9 cellular contexts compared by ENCODE assay signal in genomic region chr17:42899981-42900380, GRCh38. TPM values are rescaled to one million over a fixed set of nuclear protein-coding genes. Genes with fewer than 3 reads are reported as not detected.
"Had no signal": no experiment of that assay in that cellular context is flagged by ENCODE, and none has a peak within 500 bp of the region (broad histone marks: within the 10 kb centered on the region; RNA-seq: fewer than 3 reads in every experiment).

No MANE protein-coding gene starts in this region.

RNA-seq across cellular contexts. Expression of gene G6PC1, which starts 0.6 kb away (rescaled TPM):
- total RNA-seq: activated CD4-positive, alpha-beta memory T cell treated with anti-CD3 and anti-CD28 coated beads, Interleukin-2, amount 10 ng/mL, durations not matched to agents 7 days and 5 days; activated CD4-positive, alpha-beta T cell treated with anti-CD3 and anti-CD28 coated beads for 36 hours; activated CD4-positive, alpha-beta T cell treated with anti-CD3 and anti-CD28 coated beads, Interleukin-2, amount 10 ng/mL, durations not matched to agents 7 days and 5 days; activated CD8-positive, alpha-beta memory T cell treated with anti-CD3 and anti-CD28 coated beads, Interleukin-2, amount 10 ng/mL, durations not matched to agents 7 days and 5 days; activated CD8-positive, alpha-beta T cell treated with anti-CD3 and anti-CD28 coated beads, Interleukin-2, amount 10 ng/mL, durations not matched to agents 7 days and 5 days; activated naive CD8-positive, alpha-beta T cell treated with anti-CD3 and anti-CD28 coated beads, Interleukin-2, amount 10 ng/mL, durations not matched to agents 7 days and 5 days; activated T-helper 2 cell treated with anti-CD3 and anti-CD28 coated beads, Interferon-gamma antibody, Interleukin-2, Interleukin-4, amounts not matched to agents 10 μg/mL and 5 μg/mL and 100 μg/mL, durations not matched to agents 14 hours and 24 hours and 36 hours; ascending aorta; breast epithelium had no signal

RNA-seq across cellular contexts. Expression of gene AOC2, which starts 55.6 kb away (rescaled TPM):
- total RNA-seq: ascending aorta had no signal
